ENCODE assay signal across 1 cellular context in genomic region chr4:116796022-116796421, GRCh38.
TF ChIP-seq lines count a peak whose summit lies in the region.

No MANE protein-coding gene starts in this region.

TF ChIP-seq in HepG2, 621 proteins besides CTCF, POLR2A, EP300 and RAD21 (continued from another document):
- no peak for TF ChIP-seq ZNF609 (CRISPR knock-in tag; IDR thresholded peaks at IDR 0.05; ENCODE audit: borderline replicate concordance)
- TF ChIP-seq MEIS1 (CRISPR knock-in tag; IDR thresholded peaks at IDR 0.05; ENCODE audit: borderline replicate concordance): no peak
- no peak for TF ChIP-seq ZNF557 (CRISPR knock-in tag; IDR thresholded peaks at IDR 0.05)
- TF ChIP-seq ZBTB10 (CRISPR knock-in tag; IDR thresholded peaks at IDR 0.05; ENCODE audit: borderline replicate concordance): no peak
- TF ChIP-seq SALL1 (CRISPR knock-in tag; IDR thresholded peaks at IDR 0.05): no peak
TF ChIP-seq in HepG2: peak in this region for 0.
